Comparison of ENCODE assay signal across 16 cellular contexts in genomic region chrX:53282313-53282712, GRCh38. TPM values are rescaled to one million over a fixed set of nuclear protein-coding genes. Genes with fewer than 3 reads are reported as not detected.
DNase-seq lines count a peak whose midpoint lies in the region; ATAC-seq and TF ChIP-seq lines count a peak whose summit lies in the region.
"Had no signal": no experiment of that assay in that cellular context is flagged by ENCODE, and none has a peak within 500 bp of the region (broad histone marks: within the 10 kb centered on the region; RNA-seq: fewer than 3 reads in every experiment).

No MANE protein-coding gene starts in this region.

- DNase-seq in DMS 273 (lab: John Stamatoyannopoulos, UW; ENCODE audit: unreplicated experiment) (peak; percentile 84), RWPE2 (ENCODE audit: low spot score) (no peak), cardiac muscle cell (ENCODE audit: low read depth in 1 of 2, low spot score in 1 of 2) (no peak), psoas muscle (no peak), HuH-7 (ENCODE audit: low spot score) (no peak), NCI-H2227 (lab: John Stamatoyannopoulos, UW; ENCODE audit: unreplicated experiment) (no peak), NCI-H2081 treated with DMSO at 0.1 percent for 48 hours (lab: John Stamatoyannopoulos, UW) (no peak)
- DNase-seq: activated CD4-positive, alpha-beta T cell treated with anti-CD3 and anti-CD28 coated beads, Interleukin-2, amount 50 U/mL, for 4 hours; DMS79; NCI-H1048; NCI-H226; OCI-M1; spleen had no signal

- H3K4me1 ChIP-seq in RWPE2 (ENCODE audit: insufficient read depth, poor library complexity, severe bottlenecking) (peaks cover 7% of the 10 kb centered on the region), cardiac muscle cell (ENCODE audit: low read depth) (peaks cover 7% of the 10 kb centered on the region), psoas muscle (peaks cover 18% of the 10 kb centered on the region)

- ATAC-seq in RWPE2 (ENCODE audit: low read depth) (no peak), psoas muscle (no peak), HG03432 (IDR thresholded peaks at IDR 0.05; ENCODE audit: unreplicated experiment) (no peak)

- 25 to 59% (median 36%) methylated on average over 2 to 4 of the region's 4 CpGs for WGBS in psoas muscle, 3 donors

- H3K9me3 ChIP-seq in RWPE2 (ENCODE audit: severe bottlenecking) = no peaks in the 10 kb centered on the region
- H3K9me3 ChIP-seq in cardiac muscle cell (ENCODE audit: low read depth) = no peaks in the 10 kb centered on the region
- H3K9me3 ChIP-seq in psoas muscle = no peaks in the 10 kb centered on the region
- H3K9me3 ChIP-seq: neutrophil, spleen, thoracic aorta had no signal

- TF ChIP-seq CTCF in RWPE2 (IDR thresholded peaks at IDR 0.05; ENCODE audit: poor library complexity, severe bottlenecking) = no peak
- no peak for TF ChIP-seq CTCF in cardiac muscle cell (IDR thresholded peaks at IDR 0.05; ENCODE audit: low read depth, low read length)
- no peak for TF ChIP-seq CTCF in psoas muscle (IDR thresholded peaks at IDR 0.05)

- H3K36me3 ChIP-seq in RWPE2 (ENCODE audit: low read depth) = no peaks in the 10 kb centered on the region
- H3K36me3 ChIP-seq in cardiac muscle cell = no peaks in the 10 kb centered on the region
- no peaks in the 10 kb centered on the region for H3K36me3 ChIP-seq in psoas muscle (ENCODE audit: insufficient read depth in 1 of 2, low read depth in 1 of 2)
- H3K36me3 ChIP-seq: neutrophil, spleen, thoracic aorta had no signal

- intact Hi-C loops in psoas muscle (cut with DNase I) = loop anchor here (5.0 to 10.0 kb wide), 3 partner anchors 50 to 200 kb away; partner anchors contain the start of genes HSD17B10 (in 1 of the 2) and TSPYL2 (in 1 of the 2)

- H3K27ac ChIP-seq in RWPE2 (ENCODE audit: poor library complexity, severe bottlenecking) (peak overlapping the region; percentile 92), cardiac muscle cell (peak overlapping the region; percentile 73), psoas muscle (peak overlapping the region; percentile 85)
- H3K27ac ChIP-seq: neutrophil had no signal

- H3K4me3 ChIP-seq in RWPE2 (ENCODE audit: severe bottlenecking) (no peak overlapping the region), cardiac muscle cell (no peak overlapping the region), psoas muscle (no peak overlapping the region)

- H3K27me3 ChIP-seq in RWPE2 (ENCODE audit: insufficient read depth, poor library complexity, severe bottlenecking) (no peaks in the 10 kb centered on the region), cardiac muscle cell (no peaks in the 10 kb centered on the region), psoas muscle (ENCODE audit: insufficient read depth in 3 of 3, low read length in 2 of 3) (peaks cover 0 to 11% (median 0%) of the 10 kb centered on the region in 3 donors)
- H3K27me3 ChIP-seq: neutrophil had no signal

RNA-seq across cellular contexts. Expression of gene IQSEC2, which starts 0.9 kb away (rescaled TPM):
- total RNA-seq in cardiac muscle cell = 35.3 and 37.0 TPM in 2 replicates
- 14.3 and 23.3 TPM in 2 replicates for polyA plus RNA-seq in cardiac muscle cell
- 10 to 100 TPM; 38.8 to 63.8 (median 47.5) TPM for total RNA-seq in psoas muscle
- 10 to 100 TPM in 2 of 3 donors, 1 to 10 TPM in 1; 8.2 to 41.5 (median 32.3) TPM for polyA plus RNA-seq in psoas muscle

RNA-seq across cellular contexts. Expression of gene KDM5C, which starts 57.3 kb away (rescaled TPM):
- total RNA-seq in cardiac muscle cell = 185 and 187 TPM in 2 replicates
- polyA plus RNA-seq in cardiac muscle cell = 83.0 and 97.6 TPM in 2 replicates
- 100 to 1,000 TPM in 2 of 4 donors, 10 to 100 TPM in 2; 62.2 to 119 (median 96.0) TPM for total RNA-seq in psoas muscle
- polyA plus RNA-seq in psoas muscle = 10 to 100 TPM; 22.4 to 52.9 (median 36.1) TPM
